Comparison of ENCODE assay signal across 25 cellular contexts in the genomic region with DNA sequence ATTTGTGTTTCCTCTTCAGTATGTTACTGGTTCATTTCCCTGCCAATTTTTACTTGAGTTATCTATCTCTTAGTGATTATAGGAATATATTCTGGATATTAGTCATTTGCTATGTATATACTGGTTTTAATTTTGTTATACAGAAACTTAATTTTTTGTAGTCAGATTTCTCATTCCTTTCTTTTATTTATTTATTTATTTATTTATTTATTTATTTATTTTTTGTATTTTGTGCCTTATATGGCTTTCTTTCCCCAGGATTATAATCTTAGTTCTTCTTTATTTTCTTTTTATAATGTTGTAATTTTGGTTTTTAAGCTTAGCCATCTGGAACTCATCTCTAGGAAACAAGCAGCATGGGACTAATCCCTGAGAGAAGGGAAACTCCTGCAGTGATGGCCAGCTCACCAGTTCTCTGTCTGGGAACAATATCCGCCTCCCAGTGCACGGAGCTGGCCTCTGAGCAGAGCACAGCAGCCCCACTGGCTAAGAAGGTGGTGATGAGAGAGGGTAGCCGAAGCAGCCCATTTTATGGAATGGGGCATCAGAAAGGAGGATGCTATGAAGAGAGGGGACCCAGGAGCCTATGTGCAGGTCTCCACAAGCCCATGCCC. TPM values are rescaled to one million over a fixed set of nuclear protein-coding genes. Genes with fewer than 3 reads are reported as not detected.
DNase-seq lines count a peak whose midpoint lies in the region; ATAC-seq, FAIRE-seq and TF ChIP-seq lines count a peak whose summit lies in the region.
"Had no signal": no experiment of that assay in that cellular context is flagged by ENCODE, and none has a peak within 500 bp of the region (broad histone marks: within the 10 kb centered on the region; RNA-seq: fewer than 3 reads in every experiment).

No MANE protein-coding gene starts in this region.

- TF ChIP-seq CTCF in left ventricle myocardium inferior (IDR thresholded peaks at IDR 0.05; ENCODE audit: borderline replicate concordance): no peak
- TF ChIP-seq CTCF in right atrium auricular region (IDR thresholded peaks at IDR 0.05): no peak
- no peak for TF ChIP-seq CTCF in PC-9 (conservative IDR thresholded peaks at IDR 0.05)
- TF ChIP-seq CTCF in osteocyte (IDR thresholded peaks at IDR 0.05): no peak

- peaks cover 9% of the 10 kb centered on the region for H3K4me1 ChIP-seq in left ventricle myocardium inferior
- H3K4me1 ChIP-seq in right atrium auricular region: peaks cover 0 to 5% of the 10 kb centered on the region in 2 donors
- peaks cover 68% of the 10 kb centered on the region for H3K4me1 ChIP-seq in PC-9 (replicated peaks; ENCODE audit: insufficient read depth)
- H3K4me1 ChIP-seq: SJCRH30 had no signal

- H3K4me2 ChIP-seq in PC-9: no peak overlapping the region

- BruUV-seq in PC-9 (replicated peaks; lab: Mats Ljungman, UMichigan): no TSS peak

- POLR2A ChIA-PET in PC-9 (lab: Charles Lee; ENCODE audit: unreplicated experiment): no interaction called here

- H3F3A ChIP-seq in PC-9 (ENCODE audit: insufficient read depth, low read depth): peaks cover 43% of the 10 kb centered on the region

- H3K36me3 ChIP-seq in left ventricle myocardium inferior (no peaks in the 10 kb centered on the region), right atrium auricular region (no peaks in the 10 kb centered on the region), PC-9 (ENCODE audit: low read depth) (no peaks in the 10 kb centered on the region)
- H3K36me3 ChIP-seq: SJCRH30 had no signal

- DNase-seq in left ventricle myocardium inferior (no peak), right atrium auricular region (ENCODE audit: low spot score) (no peak), PC-9 (no peak), frontal cortex (ENCODE audit: low spot score in 2 of 2) (no peak), osteocyte (ENCODE audit: extremely low spot score, unreplicated experiment) (no peak), hypothalamus (lab: John Stamatoyannopoulos, UW) (no peak)
- DNase-seq in activated T-cell treated with anti-CD3 and anti-CD28 coated beads, Interleukin-2, amount 50 U/mL, for 24 hours: no peak
- DNase-seq: C1 segment of cervical spinal cord; Caco-2; CD4-positive, alpha-beta memory T cell; GDM1; KBM-7; MV-4-11; NCI-H1105; NCI-H146; NCI-H1930; NCI-H2107; NCI-H524; NCI-H748 treated with DMSO at 0.1 percent for 48 hours; SJCRH30 had no signal

- CTCF ChIA-PET in PC-9 (lab: Charles Lee): interaction anchor here (0.7 kb wide), 1 partner anchor 53 kb away, joined by 4 read pairs; no protein-coding TSS in a partner anchor

- H3K9me2 ChIP-seq in PC-9 (ENCODE audit: insufficient read depth): no peaks in the 10 kb centered on the region

- no peak for ATAC-seq in GM21381 (IDR thresholded peaks at IDR 0.05; ENCODE audit: unreplicated experiment)
- ATAC-seq: HCT116, SK-N-SH treated with all-trans-retinoic acid at 6 μM for 48 hours had no signal

- no peak overlapping the region for H3K4me3 Mint-ChIP-seq in osteocyte (ENCODE audit: unreplicated experiment)
- no peak overlapping the region for H3K4me3 Mint-ChIP-seq in activated T-cell treated with anti-CD3 and anti-CD28 coated beads, Interleukin-2, amount 50 U/mL, for 24 hours
- H3K4me3 Mint-ChIP-seq: CD4-positive, alpha-beta memory T cell had no signal

- H3K27ac ChIP-seq in left ventricle myocardium inferior (replicated peaks) (peak overlapping the region; percentile 65), right atrium auricular region (no peak overlapping the region), PC-9 (peak overlapping the region; percentile 99)
- H3K27ac ChIP-seq: SJCRH30 had no signal

- peaks cover 55% of the 10 kb centered on the region for H3K4me1 Mint-ChIP-seq in osteocyte (ENCODE audit: unreplicated experiment)
- H3K4me1 Mint-ChIP-seq in activated T-cell treated with anti-CD3 and anti-CD28 coated beads, Interleukin-2, amount 50 U/mL, for 24 hours (ENCODE audit: low read depth): peaks cover 19% of the 10 kb centered on the region

- no peaks in the 10 kb centered on the region for H3K27me3 Mint-ChIP-seq in osteocyte (ENCODE audit: unreplicated experiment)
- H3K27me3 Mint-ChIP-seq in activated T-cell treated with anti-CD3 and anti-CD28 coated beads, Interleukin-2, amount 50 U/mL, for 24 hours: peaks cover 3% of the 10 kb centered on the region

- intact Hi-C loops in left ventricle myocardium inferior (cut with micrococcal nuclease): no loop called here
- intact Hi-C loops in PC-9 (cut with micrococcal nuclease; ENCODE audit: unreplicated experiment): loop anchor here (10.0 kb wide), 1 partner anchor 394 kb away; no protein-coding TSS in a partner anchor

- no peaks in the 10 kb centered on the region for H3K36me3 Mint-ChIP-seq in osteocyte (ENCODE audit: unreplicated experiment)
- no peaks in the 10 kb centered on the region for H3K36me3 Mint-ChIP-seq in activated T-cell treated with anti-CD3 and anti-CD28 coated beads, Interleukin-2, amount 50 U/mL, for 24 hours (ENCODE audit: low read depth)
- H3K36me3 Mint-ChIP-seq: CD4-positive, alpha-beta memory T cell had no signal

- H3K4me3 ChIP-seq in left ventricle myocardium inferior: no peak overlapping the region
- H3K4me3 ChIP-seq in right atrium auricular region: no peak overlapping the region
- no peak overlapping the region for H3K4me3 ChIP-seq in PC-9
- H3K4me3 ChIP-seq: GM12878, SJCRH30 had no signal

- no peaks in the 10 kb centered on the region for H3K9me3 ChIP-seq in left ventricle myocardium inferior (replicated peaks)
- no peaks in the 10 kb centered on the region for H3K9me3 ChIP-seq in right atrium auricular region
- no peaks in the 10 kb centered on the region for H3K9me3 ChIP-seq in PC-9 (ENCODE audit: insufficient read depth, low read depth)
- H3K9me3 ChIP-seq: Caco-2, SJCRH30 had no signal

- H2AFZ ChIP-seq in PC-9: no peak overlapping the region

- peaks cover 7% of the 10 kb centered on the region for H3K27me3 ChIP-seq in left ventricle myocardium inferior (ENCODE audit: low read depth)
- H3K27me3 ChIP-seq in right atrium auricular region: no peaks in the 10 kb centered on the region
- H3K27me3 ChIP-seq in PC-9 (ENCODE audit: insufficient read depth, low read depth): no peaks in the 10 kb centered on the region

- FAIRE-seq in frontal cortex (lab: Jason Lieb, UNC): peak; percentile 43
- FAIRE-seq: A204.1, GM12878 had no signal

- no peaks in the 10 kb centered on the region for H3K79me2 ChIP-seq in PC-9 (ENCODE audit: low read depth)

- H3K9me3 Mint-ChIP-seq in osteocyte (ENCODE audit: unreplicated experiment): no peaks in the 10 kb centered on the region
- H3K9me3 Mint-ChIP-seq in activated T-cell treated with anti-CD3 and anti-CD28 coated beads, Interleukin-2, amount 50 U/mL, for 24 hours: no peaks in the 10 kb centered on the region

- H3K27ac Mint-ChIP-seq in osteocyte (ENCODE audit: unreplicated experiment): peak overlapping the region; percentile 38
- H3K27ac Mint-ChIP-seq in activated T-cell treated with anti-CD3 and anti-CD28 coated beads, Interleukin-2, amount 50 U/mL, for 24 hours: no peak overlapping the region
- H3K27ac Mint-ChIP-seq: CD4-positive, alpha-beta memory T cell had no signal

- no peaks in the 10 kb centered on the region for H4K20me1 ChIP-seq in PC-9 (ENCODE audit: insufficient read depth)

RNA-seq across cellular contexts. Expression of a gene that starts 54.5 kb away (rescaled TPM):
- total RNA-seq in left ventricle myocardium inferior (0.55 TPM), right atrium auricular region (1 to 10 TPM in 1 of 2 donors, under 1 TPM in 1; 0.59 to 1.0 TPM), PC-9 (2021) (32.6 and 42.7 TPM in 2 replicates), frontal cortex (4.1 TPM), osteocyte (8.9 TPM in 2 replicates)

Comparison
In these comparisons a context has a peak if more than half of its experiments do, and no peak if none do; other contexts are left out.
1. H3K27ac ChIP-seq: peak in left ventricle myocardium inferior (single experiment) and PC-9 (single experiment); none in right atrium auricular region (0 of 2).